In genomic region chr1:66364578-66365391, GRCh38 we compare ENCODE assay signal across 10 cellular contexts.
DNase-seq lines count a peak whose midpoint lies in the region; ATAC-seq and TF ChIP-seq lines count a peak whose summit lies in the region.
"Had no signal": no experiment of that assay in that cellular context is flagged by ENCODE, and none has a peak within 500 bp of the region (broad histone marks: within the 10 kb centered on the region; RNA-seq: fewer than 3 reads in every experiment).

No MANE protein-coding gene starts in this region.

- no peak overlapping the region for H3K4me3 Mint-ChIP-seq in CD14-positive monocyte

- no CpG with 5 or more reads among the region's 2 CpGs for WGBS in IMR-90 (ENCODE audit: extremely low coverage in 2 of 2, insufficient read length in 1 of 2), 2 experiments
- 100% methylated on average over 1 of the region's 2 CpGs for WGBS in mesenchymal stem cell

- H2BK5ac ChIP-seq in IMR-90 (ENCODE audit: low read depth, low read length, poor library complexity, severe bottlenecking) (peak overlapping the region; percentile 43), mesenchymal stem cell (ENCODE audit: low read depth, low read length, poor library complexity, severe bottlenecking) (no peak overlapping the region)

- POLR2A ChIA-PET in IMR-90 (lab: Charles Lee; ENCODE audit: unreplicated experiment) = interaction anchor here (0.6 kb wide), 1 partner anchor 102 kb away, joined by 3 read pairs; no protein-coding TSS in a partner anchor

- H3K9me3 ChIP-seq in IMR-90 (ENCODE audit: control insufficient read depth, insufficient read depth, low read length) (no peaks in the 10 kb centered on the region), mesenchymal stem cell (ENCODE audit: control insufficient read depth, low read length) (no peaks in the 10 kb centered on the region)
- H3K9me3 ChIP-seq: right atrium auricular region had no signal

- H3K4me2 ChIP-seq in IMR-90 (ENCODE audit: low read depth, low read length) = peak overlapping the region; percentile 16; the same call in 1 of the 2 replicates
- no peak overlapping the region for H3K4me2 ChIP-seq in mesenchymal stem cell (ENCODE audit: low read length, poor library complexity, severe bottlenecking)

- DNase-seq in IMR-90 = peak; percentile 75
- no peak for DNase-seq in mesenchymal stem cell
- DNase-seq in GM10266 (ENCODE audit: extremely low spot score) = no peak
- DNase-seq in activated effector memory CD4-positive, alpha-beta T cell treated with anti-CD3 and anti-CD28 coated beads, Interleukin-2, amount 50 U/mL, for 16 hours = no peak
- DNase-seq in dorsolateral prefrontal cortex = no peak
- no peak for DNase-seq in CD14-positive monocyte (ENCODE audit: low spot score)
- DNase-seq: GOT3 had no signal

- H3K79me1 ChIP-seq in IMR-90 (ENCODE audit: low read depth in 1 of 2, low read length in 2 of 2) (peaks cover 7 to 13% of the 10 kb centered on the region in 2 experiments; a peak in 2 of 4 replicates), mesenchymal stem cell (replicated peaks; ENCODE audit: low read length, poor library complexity, severe bottlenecking) (no peaks in the 10 kb centered on the region)

- CTCF ChIA-PET in IMR-90 (lab: Yijun Ruan, JAX) = interaction anchor here (1.6 kb wide), 1 partner anchor 72 kb away, joined by 3 read pairs; no protein-coding TSS in a partner anchor

- H3K27me3 ChIP-seq in IMR-90 (ENCODE audit: control insufficient read depth, insufficient read depth, low read length) (no peaks in the 10 kb centered on the region), mesenchymal stem cell (ENCODE audit: control insufficient read depth in 1 of 2, insufficient read depth in 1 of 2, low read length in 2 of 2) (no peaks in the 10 kb centered on the region), dorsolateral prefrontal cortex (no peaks in the 10 kb centered on the region)
- H3K27me3 ChIP-seq: right atrium auricular region had no signal

- H2BK20ac ChIP-seq in IMR-90 (ENCODE audit: low read depth, low read length) = no peak overlapping the region

- ATAC-seq in GM18861 (IDR thresholded peaks at IDR 0.05; ENCODE audit: unreplicated experiment) (peak; percentile 61), GM21723 (IDR thresholded peaks at IDR 0.05; ENCODE audit: unreplicated experiment) (peak; percentile 57), IMR-90 (ENCODE audit: low read depth) (peak; percentile 65)

- H3K9ac ChIP-seq in IMR-90 (ENCODE audit: low read depth, low read length) (no peak overlapping the region), mesenchymal stem cell (ENCODE audit: low read length) (peak overlapping the region; percentile 34)

- H2BK15ac ChIP-seq in IMR-90 (ENCODE audit: low read depth, low read length) (peak overlapping the region; percentile 45; the same call in 2 of the 3 replicates), mesenchymal stem cell (ENCODE audit: low read depth, poor library complexity, severe bottlenecking) (no peak overlapping the region)

- H2AK9ac ChIP-seq in IMR-90 (replicated peaks; ENCODE audit: low read depth, low read length, poor library complexity) = no peak overlapping the region

- 0 out of 2 replicates have a peak overlapping the region, but pooled peaks have one; percentile 7 for H2BK120ac ChIP-seq in IMR-90 (ENCODE audit: low read depth, low read length)
- H2BK120ac ChIP-seq in mesenchymal stem cell (ENCODE audit: low read depth, low read length) = no peak overlapping the region

- H3K14ac ChIP-seq in IMR-90 (replicated peaks; ENCODE audit: low read depth, low read length) (peak overlapping the region; percentile 48; the same call in 1 of the 2 replicates), mesenchymal stem cell (ENCODE audit: low read length in 2 of 2) (no peak overlapping the region)

- H3K36me3 ChIP-seq in IMR-90 (ENCODE audit: control insufficient read depth, insufficient read depth, low read length) (peaks cover 53% of the 10 kb centered on the region), mesenchymal stem cell (ENCODE audit: control insufficient read depth in 1 of 2, insufficient read depth in 2 of 2, low read depth in 1 of 2, low read length in 2 of 2) (peaks cover 0 to 27% of the 10 kb centered on the region in 2 experiments)

- H3K9me1 ChIP-seq in IMR-90 (ENCODE audit: insufficient read depth, low read length) = 0 out of 2 replicates have a peak, but pooled peaks cover 4% of the 10 kb centered on the region

- H3K56ac ChIP-seq in IMR-90 (ENCODE audit: extremely low read depth, insufficient read depth, low read length) = no peak overlapping the region

- H2AFZ ChIP-seq in IMR-90 (replicated peaks; ENCODE audit: low read length, poor library complexity) (no peak overlapping the region), mesenchymal stem cell (ENCODE audit: low read depth, low read length) (no peak overlapping the region)

- TF ChIP-seq POLR2A in IMR-90 (IDR thresholded peaks at IDR 0.05; ENCODE audit: low read depth, low read length) = no peak

- H3K4me3 ChIP-seq in IMR-90 (ENCODE audit: insufficient read depth, low read depth, low read length) (no peak overlapping the region), mesenchymal stem cell (ENCODE audit: insufficient read depth in 1 of 2, low read depth in 1 of 2, low read length in 2 of 2) (no peak overlapping the region), dorsolateral prefrontal cortex (no peak overlapping the region)
- H3K4me3 ChIP-seq: right atrium auricular region had no signal

- no peak for TF ChIP-seq RAD21 in IMR-90 (IDR thresholded peaks at IDR 0.05; ENCODE audit: low read length)

- peak overlapping the region; percentile 68; the same call in 1 of the 2 replicates for H4K5ac ChIP-seq in IMR-90 (ENCODE audit: low read depth, low read length)

- BruUV-seq in IMR-90 (replicated peaks; lab: Mats Ljungman, UMichigan) = no TSS peak

- peak overlapping the region in 1 of 7 donors; percentile 28 for H3K27ac Mint-ChIP-seq in CD14-positive monocyte

- H4K91ac ChIP-seq in IMR-90 (ENCODE audit: insufficient read depth, low read depth, low read length) = no peak overlapping the region
- H4K91ac ChIP-seq in mesenchymal stem cell (ENCODE audit: low read length) = no peak overlapping the region

- TF ChIP-seq CTCF in IMR-90 (conservative IDR thresholded peaks at IDR 0.05; ENCODE audit: low read depth, low read length) = no peak
- no peak for TF ChIP-seq CTCF in GM10266 (IDR thresholded peaks at IDR 0.05; ENCODE audit: control insufficient read depth, insufficient read depth, low read depth, missing control alignments)
- TF ChIP-seq CTCF in dorsolateral prefrontal cortex (IDR thresholded peaks at IDR 0.05 in 54 of 56, conservative IDR thresholded peaks at IDR 0.05 in 2 of 56; ENCODE audit: low read depth in 1 of 56, partially characterized antibody in 56 of 56) = no peak
- TF ChIP-seq CTCF in CD14-positive monocyte (IDR thresholded peaks at IDR 0.05) = no peak

- H3K27ac ChIP-seq in IMR-90 (ENCODE audit: insufficient read depth, low read length) = no peak overlapping the region
- no peak overlapping the region for H3K27ac ChIP-seq in mesenchymal stem cell (ENCODE audit: low read length, poor library complexity, severe bottlenecking)
- peak overlapping the region in 29 of 59 donors; percentile 2 to 85 (median 31) for H3K27ac ChIP-seq in dorsolateral prefrontal cortex
- H3K27ac ChIP-seq: right atrium auricular region had no signal

- peaks cover 88% of the 10 kb centered on the region in 2 donors for H3K36me3 Mint-ChIP-seq in CD14-positive monocyte

- dilution Hi-C loops in IMR-90 (cut with HindIII; ENCODE audit: low sequenced_read_pairs, unreplicated experiment) = no loop called here

- H3K4me1 ChIP-seq in IMR-90 (ENCODE audit: control insufficient read depth, insufficient read depth, low read length) (peaks cover 12% of the 10 kb centered on the region), mesenchymal stem cell (ENCODE audit: control insufficient read depth, insufficient read depth, low read depth, low read length) (no peaks in the 10 kb centered on the region)

- peak overlapping the region; percentile 65 for H3K23ac ChIP-seq in IMR-90 (ENCODE audit: low read depth, low read length)
- H3K23ac ChIP-seq in mesenchymal stem cell (ENCODE audit: low read length in 2 of 2) = no peak overlapping the region

- H4K8ac ChIP-seq in IMR-90 (ENCODE audit: low read depth in 2 of 2, low read length in 2 of 2) (0 out of 4 replicates have a peak overlapping the region, but pooled peaks of 1 of the 2 experiments have one; percentile 17), mesenchymal stem cell (ENCODE audit: low read length) (no peak overlapping the region)

- H3K4ac ChIP-seq in IMR-90 (ENCODE audit: low read depth, low read length) (no peak overlapping the region), mesenchymal stem cell (ENCODE audit: low read depth in 1 of 2, low read length in 2 of 2) (no peak overlapping the region)

- H3K4me1 Mint-ChIP-seq in CD14-positive monocyte = peaks cover 21% of the 10 kb centered on the region

- H3K18ac ChIP-seq in IMR-90 (ENCODE audit: low read depth, low read length) (peak overlapping the region; percentile 87; the same call in 1 of the 2 replicates), mesenchymal stem cell (ENCODE audit: low read depth in 1 of 2, low read length in 2 of 2) (no peak overlapping the region)

- H4K20me1 ChIP-seq in IMR-90 (ENCODE audit: insufficient read depth, low read length) = no peaks in the 10 kb centered on the region

- H2AK5ac ChIP-seq in IMR-90 (ENCODE audit: low read depth, low read length) (peak overlapping the region; percentile 35; the same call in 1 of the 2 replicates), mesenchymal stem cell (ENCODE audit: low read length, severe bottlenecking) (no peak overlapping the region)

- H3K9me3 Mint-ChIP-seq in CD14-positive monocyte = no peaks in the 10 kb centered on the region

- no peaks in the 10 kb centered on the region for H3K27me3 Mint-ChIP-seq in CD14-positive monocyte (ENCODE audit: low read depth in 3 of 3)

- in situ Hi-C loops in IMR-90 (cut with MboI; ENCODE audit: low sequenced_read_pairs) = no loop called here

- intact Hi-C loops in IMR-90 (cut with micrococcal nuclease) (no loop called here), dorsolateral prefrontal cortex (cut with DNase I) (no loop called here), CD14-positive monocyte (cut with micrococcal nuclease) (no loop called here)

- H2BK12ac ChIP-seq in mesenchymal stem cell (ENCODE audit: low read length in 2 of 2) = no peak overlapping the region

TF ChIP-seq in IMR-90, 13 proteins besides CTCF, POLR2A, EP300 and RAD21:
- TF ChIP-seq BHLHE40 (IDR thresholded peaks at IDR 0.05; ENCODE audit: low read depth, low read length) (no peak), RCOR1 (IDR thresholded peaks at IDR 0.05; ENCODE audit: insufficient replicate concordance, low read length) (no peak), CHD1 (IDR thresholded peaks at IDR 0.05; ENCODE audit: low read depth, low read length) (no peak), MAZ (IDR thresholded peaks at IDR 0.05; ENCODE audit: borderline replicate concordance, low read depth, low read length) (no peak)
